ENCODE assay signal across 8 cellular contexts in the genomic region with DNA sequence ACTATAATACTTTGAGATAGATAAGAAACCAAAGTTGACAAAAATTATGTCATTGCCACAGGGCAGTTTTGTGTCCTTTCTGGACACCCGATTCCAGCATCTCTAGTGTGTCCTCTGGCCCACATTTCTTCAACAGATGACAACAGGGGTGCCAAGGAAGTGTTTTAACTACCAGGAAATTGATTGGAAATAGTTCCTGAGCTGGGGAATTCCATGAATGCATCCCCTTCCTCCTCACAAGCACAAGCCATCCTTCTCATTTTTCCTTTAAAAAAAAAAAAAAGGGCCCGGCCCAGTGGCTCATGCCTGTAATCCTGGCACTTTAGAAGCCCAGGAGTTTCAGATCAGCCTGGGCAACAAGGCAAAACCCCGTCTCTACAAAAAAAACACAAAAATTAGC. TPM values are rescaled to one million over a fixed set of nuclear protein-coding genes. Genes with fewer than 3 reads are reported as not detected.
DNase-seq lines count a peak whose midpoint lies in the region; ATAC-seq and TF ChIP-seq lines count a peak whose summit lies in the region.

No MANE protein-coding gene starts in this region.

- H3K27me3 ChIP-seq in DOHH2 (ENCODE audit: control insufficient read depth, low read length) = no peaks in the 10 kb centered on the region
- H3K27me3 ChIP-seq in fibroblast of lung (ENCODE audit: control insufficient read depth, insufficient read depth, low read length) = no peaks in the 10 kb centered on the region
- no peaks in the 10 kb centered on the region for H3K27me3 ChIP-seq in rectal smooth muscle tissue (ENCODE audit: control insufficient read depth, insufficient read depth, low read length)

- peak overlapping the region; percentile 87 for H3K27ac ChIP-seq in DOHH2 (ENCODE audit: low read depth, low read length)
- peak overlapping the region; percentile 70 for H3K27ac ChIP-seq in fibroblast of lung (ENCODE audit: insufficient read depth, low read length)
- H3K27ac ChIP-seq in rectal smooth muscle tissue (ENCODE audit: low read depth, low read length) = peak overlapping the region; percentile 79

- H3K79me2 ChIP-seq in DOHH2 (ENCODE audit: control insufficient read depth, low read length) = peaks cover 26% of the 10 kb centered on the region
- peaks cover 4% of the 10 kb centered on the region for H3K79me2 ChIP-seq in fibroblast of lung (ENCODE audit: control insufficient read depth, insufficient read depth, low read length)

- no peak overlapping the region for H3K4me3 ChIP-seq in DOHH2 (ENCODE audit: low read length)
- H3K4me3 ChIP-seq in fibroblast of lung (replicated peaks in 1 of 4; ENCODE audit: control extremely low read depth in 1 of 4, insufficient read depth in 1 of 4, low read depth in 3 of 4, low read length in 4 of 4) = peak overlapping the region in 2 of 4 experiments; percentile 37 to 84
- peak overlapping the region; percentile 52 for H3K4me3 ChIP-seq in rectal smooth muscle tissue (ENCODE audit: low read length)

- H3K27me3 Mint-ChIP-seq in T-cell = no peaks in the 10 kb centered on the region

- H3K36me3 ChIP-seq in DOHH2 (ENCODE audit: control insufficient read depth, low read length) (peaks cover 51% of the 10 kb centered on the region), fibroblast of lung (ENCODE audit: control insufficient read depth, insufficient read depth, low read length) (peaks cover 5% of the 10 kb centered on the region), rectal smooth muscle tissue (ENCODE audit: control insufficient read depth, insufficient read depth, low read length) (peaks cover 21% of the 10 kb centered on the region)

- H3K9me3 ChIP-seq in DOHH2 (ENCODE audit: control insufficient read depth, insufficient read depth, low read length) (no peaks in the 10 kb centered on the region), fibroblast of lung (ENCODE audit: control insufficient read depth, insufficient read depth, low read depth, low read length) (no peaks in the 10 kb centered on the region)

- ATAC-seq in T-cell (replicated peaks in 1 of 4) = no peak
- no peak for ATAC-seq in HG03521 (IDR thresholded peaks at IDR 0.05; ENCODE audit: unreplicated experiment)
- no peak for ATAC-seq in GM18907 (IDR thresholded peaks at IDR 0.05; ENCODE audit: unreplicated experiment)

- POLR2A ChIA-PET in T-cell (lab: Charles Lee) = interaction anchor here (0.6 to 1.3 kb wide), 10 partner anchors 15 to 132 kb away, joined by 3 to 9 read pairs (median 4); a partner anchor contains a TSS

- H3K9me2 ChIP-seq in DOHH2 (replicated peaks; ENCODE audit: control insufficient read depth, low read length) = no peaks in the 10 kb centered on the region

- no peak overlapping the region for H3K9ac ChIP-seq in fibroblast of lung (ENCODE audit: insufficient read depth, low read length)
- H3K9ac ChIP-seq in rectal smooth muscle tissue (ENCODE audit: low read length) = no peak overlapping the region

- peaks cover 35% of the 10 kb centered on the region for H3F3A ChIP-seq in DOHH2 (ENCODE audit: control insufficient read depth, insufficient read depth)

- peaks cover 17 to 27% (median 24%) of the 10 kb centered on the region in 3 donors for H3K4me1 Mint-ChIP-seq in T-cell

- peak overlapping the region; percentile 96 for H3K27ac Mint-ChIP-seq in T-cell

- H4K20me1 ChIP-seq in DOHH2 (ENCODE audit: control insufficient read depth, insufficient read depth, low read depth, low read length) (no peaks in the 10 kb centered on the region), fibroblast of lung (ENCODE audit: control insufficient read depth, extremely low read depth, insufficient read depth, low read length) (no peaks in the 10 kb centered on the region)

- peak overlapping the region; percentile 84 to 99 (median 90) for H3K4me3 Mint-ChIP-seq in T-cell

- TF ChIP-seq CTCF in DOHH2 (IDR thresholded peaks at IDR 0.05; ENCODE audit: low read depth, low read length, poor library complexity, severe bottlenecking) (no peak), fibroblast of lung (conservative IDR thresholded peaks at IDR 0.05 in 1 of 2, IDR thresholded peaks at IDR 0.05 in 1 of 2; ENCODE audit: low read depth in 1 of 2, low read length in 2 of 2) (no peak)

- peaks cover 17% of the 10 kb centered on the region for H3K4me1 ChIP-seq in DOHH2 (ENCODE audit: control insufficient read depth, low read length)
- H3K4me1 ChIP-seq in fibroblast of lung (ENCODE audit: control insufficient read depth, extremely low read depth, insufficient read depth, low read length) = peaks cover 4% of the 10 kb centered on the region
- H3K4me1 ChIP-seq in rectal smooth muscle tissue (ENCODE audit: control insufficient read depth, insufficient read depth, low read length) = peaks cover 9% of the 10 kb centered on the region

- H3K9me3 Mint-ChIP-seq in T-cell = no peaks in the 10 kb centered on the region

- CTCF ChIA-PET in T-cell (lab: Charles Lee) = interaction anchor here (0.6 to 2.3 kb wide), 8 partner anchors 9 to 72 kb away, joined by 3 to 11 read pairs (median 4); a partner anchor contains a TSS

- H3K36me3 Mint-ChIP-seq in T-cell = peaks cover 19% of the 10 kb centered on the region

- no peak for DNase-seq in T-cell
- DNase-seq in fibroblast of lung (ENCODE audit: low read depth in 2 of 2) = no peak
- DNase-seq in activated CD4-positive, alpha-beta T cell treated with anti-CD3 and anti-CD28 coated beads for 1 hour = no peak
- DNase-seq in COLO668 (lab: John Stamatoyannopoulos, UW; ENCODE audit: unreplicated experiment) = no peak

- H3K4me2 ChIP-seq in DOHH2 (ENCODE audit: low read length) = peak overlapping the region; percentile 91; the same call in 1 of the 2 replicates
- peak overlapping the region; percentile 36 for H3K4me2 ChIP-seq in fibroblast of lung (ENCODE audit: extremely low read depth, insufficient read depth, low read length)

- no peak overlapping the region for H2AFZ ChIP-seq in fibroblast of lung (ENCODE audit: low read length)

RNA-seq across cellular contexts. Expression of a gene that starts 0.7 kb away (rescaled TPM):
- total RNA-seq in T-cell (10 to 100 TPM; 59.0 to 94.5 (median 90.5) TPM), fibroblast of lung (29.1 and 30.8 TPM in 2 replicates)
- polyA plus RNA-seq in fibroblast of lung = 15.9 and 17.6 TPM in 2 replicates
- 25.3 and 35.4 TPM in 2 replicates for polyA plus RNA-seq in fibroblast of lung (2012)
- 15.4 and 17.9 TPM in 2 replicates for polyA minus RNA-seq in fibroblast of lung (ENCODE audit: low replicate concordance)

RNA-seq across cellular contexts. Expression of a gene that starts 9.4 kb away (rescaled TPM):
- 1 to 10 TPM; 1.6 to 4.5 (median 3.5) TPM for total RNA-seq in T-cell
- total RNA-seq in fibroblast of lung = 8.5 and 9.9 TPM in 2 replicates
- polyA plus RNA-seq in fibroblast of lung = 1.7 and 3.0 TPM in 2 replicates
- polyA plus RNA-seq in fibroblast of lung (2012) = 6.3 and 7.5 TPM in 2 replicates
- 2.4 and 7.7 TPM in 2 replicates for polyA minus RNA-seq in fibroblast of lung (ENCODE audit: low replicate concordance)

RNA-seq across cellular contexts. Expression of a gene that starts 9.9 kb away (rescaled TPM):
- total RNA-seq in T-cell (100 to 1,000 TPM; 160 to 372 (median 328) TPM), fibroblast of lung (17.5 and 20.5 TPM in 2 replicates)
- 17.8 and 22.6 TPM in 2 replicates for polyA plus RNA-seq in fibroblast of lung
- polyA plus RNA-seq in fibroblast of lung (2012) = 27.5 and 34.0 TPM in 2 replicates
- 37.1 and 108 TPM in 2 replicates for polyA minus RNA-seq in fibroblast of lung (ENCODE audit: low replicate concordance)

RNA-seq across cellular contexts. Expression of a gene that starts 20.8 kb away (rescaled TPM):
- total RNA-seq in T-cell (100 to 1,000 TPM; 151 to 185 (median 184) TPM), fibroblast of lung (117 and 124 TPM in 2 replicates)
- polyA plus RNA-seq in fibroblast of lung = 31.4 and 33.6 TPM in 2 replicates
- 65.0 and 77.5 TPM in 2 replicates for polyA plus RNA-seq in fibroblast of lung (2012)
- 73.0 and 89.7 TPM in 2 replicates for polyA minus RNA-seq in fibroblast of lung (ENCODE audit: low replicate concordance)

RNA-seq across cellular contexts. Expression of a gene that starts 23.9 kb away (rescaled TPM):
- total RNA-seq in T-cell (100 to 1,000 TPM; 216 to 278 (median 257) TPM), fibroblast of lung (167 and 279 TPM in 2 replicates)
- 328 and 368 TPM in 2 replicates for polyA plus RNA-seq in fibroblast of lung
- 319 and 345 TPM in 2 replicates for polyA plus RNA-seq in fibroblast of lung (2012)
- 808 and 811 TPM in 2 replicates for polyA minus RNA-seq in fibroblast of lung (ENCODE audit: low replicate concordance)
